ENCODE assay signal across 10 cellular contexts in genomic region chr6:108004861-108005260, GRCh38.
"Had no signal": no experiment of that assay in that cellular context is flagged by ENCODE, and none has a peak within 500 bp of the region (broad histone marks: within the 10 kb centered on the region; RNA-seq: fewer than 3 reads in every experiment).

No MANE protein-coding gene starts in this region.

- H3K9ac ChIP-seq: GM23248 had no signal

- DNase-seq: GM23248, GOT3, H7, H9, HCEC 1CT, HFFc6 had no signal

- H3K4me2 ChIP-seq: GM23338 had no signal

- H3K36me3 ChIP-seq: HAP-1 had no signal

- H3K4me3 ChIP-seq: GM23248, GM23338, HAP-1 had no signal

- H2AFZ ChIP-seq: GM23248, GM23338 had no signal

- H3K27ac ChIP-seq: GM23248 had no signal

- H3K4me3 Mint-ChIP-seq: GM23338, H9, HFFc6 had no signal

- ATAC-seq: GM23338, HCT116 had no signal

- FAIRE-seq: H54 had no signal

- H3K27ac Mint-ChIP-seq: GM23338, HFFc6 had no signal
